14 cellular contexts compared by ENCODE assay signal in genomic region chr6:106534564-106534982, GRCh38.
A peak's percentile ranks its signal among the peaks of the same experiment; 100 is the strongest.
DNase-seq lines count a peak whose midpoint lies in the region; ATAC-seq lines count a peak whose summit lies in the region.
"Had no signal": no experiment of that assay in that cellular context is flagged by ENCODE, and none has a peak within 500 bp of the region (broad histone marks: within the 10 kb centered on the region; RNA-seq: fewer than 3 reads in every experiment).

No MANE protein-coding gene starts in this region.

- POLR2A ChIA-PET in activated CD4-positive, alpha-beta memory T cell treated with anti-CD3 and anti-CD28 coated beads, Interleukin-2, amount 10 ng/mL, durations not matched to agents 7 days and 5 days (lab: Charles Lee) = interaction anchor here (0.8 to 7.2 kb wide), 9 partner anchors 9 to 38 kb away, joined by 3 to 123 read pairs (median 6); no protein-coding TSS in a partner anchor

- H3K4me1 Mint-ChIP-seq in activated CD4-positive, alpha-beta memory T cell treated with anti-CD3 and anti-CD28 coated beads, Interleukin-2, amount 10 ng/mL, durations not matched to agents 7 days and 5 days = peaks cover 88% of the 10 kb centered on the region
- peaks cover 76% of the 10 kb centered on the region for H3K4me1 Mint-ChIP-seq in stimulated activated naive CD8-positive, alpha-beta T cell treated with anti-CD3 and anti-CD28 coated beads, Interleukin-15, amount 100 ng/mL, for 72 hours

- H3K27ac ChIP-seq in epithelial cell of prostate = peak overlapping the region; percentile 98

- CTCF ChIA-PET in activated CD4-positive, alpha-beta memory T cell treated with anti-CD3 and anti-CD28 coated beads, Interleukin-2, amount 10 ng/mL, durations not matched to agents 7 days and 5 days (lab: Charles Lee) = interaction anchor here (1.1 to 2.2 kb wide), 7 partner anchors 11 to 90 kb away, joined by 3 to 14 read pairs (median 5); no protein-coding TSS in a partner anchor

- peak; percentile 88 for ATAC-seq in stimulated activated naive CD8-positive, alpha-beta T cell treated with anti-CD3 and anti-CD28 coated beads, Interleukin-15, amount 100 ng/mL, for 72 hours
- no peak for ATAC-seq in GM21515 (IDR thresholded peaks at IDR 0.05; ENCODE audit: unreplicated experiment)
- no peak for ATAC-seq in GM21423 (IDR thresholded peaks at IDR 0.05; ENCODE audit: unreplicated experiment)

- DNase-seq in activated effector memory CD4-positive, alpha-beta T cell treated with anti-CD3 and anti-CD28 coated beads, Interleukin-2, amount 50 U/mL, for 16 hours = peak; percentile 78
- no peak for DNase-seq in activated effector memory CD4-positive, alpha-beta T cell treated with Interleukin-2 at 50 U/mL for 16 hours
- DNase-seq in activated CD4-positive, alpha-beta memory T cell treated with anti-CD3 and anti-CD28 coated beads, Interleukin-2, amount 10 ng/mL, durations not matched to agents 7 days and 5 days = no peak
- DNase-seq in epithelial cell of prostate (ENCODE audit: low read depth, low spot score) = no peak
- DNase-seq in stimulated activated naive CD8-positive, alpha-beta T cell treated with anti-CD3 and anti-CD28 coated beads, Interleukin-15, amount 100 ng/mL, for 72 hours = peak in 1 of 2 donors; percentile 58
- no peak for DNase-seq in hypothalamus (lab: John Stamatoyannopoulos, UW)
- DNase-seq: DMS79 treated with DMSO at 0.1 percent for 48 hours, H9, Kasumi-1, NCI-H446, SHP77 treated with DMSO at 0.1 percent for 48 hours had no signal

- H3K4me3 Mint-ChIP-seq in activated CD4-positive, alpha-beta memory T cell treated with anti-CD3 and anti-CD28 coated beads, Interleukin-2, amount 10 ng/mL, durations not matched to agents 7 days and 5 days = peak overlapping the region; percentile 10
- peak overlapping the region; percentile 12 to 18 for H3K4me3 Mint-ChIP-seq in stimulated activated naive CD8-positive, alpha-beta T cell treated with anti-CD3 and anti-CD28 coated beads, Interleukin-15, amount 100 ng/mL, for 72 hours
- H3K4me3 Mint-ChIP-seq: brain, H9 had no signal

- no peaks in the 10 kb centered on the region for H3K27me3 Mint-ChIP-seq in activated CD4-positive, alpha-beta memory T cell treated with anti-CD3 and anti-CD28 coated beads, Interleukin-2, amount 10 ng/mL, durations not matched to agents 7 days and 5 days
- H3K27me3 Mint-ChIP-seq in stimulated activated naive CD8-positive, alpha-beta T cell treated with anti-CD3 and anti-CD28 coated beads, Interleukin-15, amount 100 ng/mL, for 72 hours = no peaks in the 10 kb centered on the region

- H3K27ac Mint-ChIP-seq in activated CD4-positive, alpha-beta memory T cell treated with anti-CD3 and anti-CD28 coated beads, Interleukin-2, amount 10 ng/mL, durations not matched to agents 7 days and 5 days = peak overlapping the region; percentile 83
- peak overlapping the region in 1 of 2 donors; percentile 68 for H3K27ac Mint-ChIP-seq in stimulated activated naive CD8-positive, alpha-beta T cell treated with anti-CD3 and anti-CD28 coated beads, Interleukin-15, amount 100 ng/mL, for 72 hours
- H3K27ac Mint-ChIP-seq: brain, H9 had no signal

- H3K36me3 Mint-ChIP-seq in activated CD4-positive, alpha-beta memory T cell treated with anti-CD3 and anti-CD28 coated beads, Interleukin-2, amount 10 ng/mL, durations not matched to agents 7 days and 5 days (ENCODE audit: low read depth) = peaks cover 89% of the 10 kb centered on the region
- H3K36me3 Mint-ChIP-seq: brain had no signal

- H3K9me3 Mint-ChIP-seq in activated CD4-positive, alpha-beta memory T cell treated with anti-CD3 and anti-CD28 coated beads, Interleukin-2, amount 10 ng/mL, durations not matched to agents 7 days and 5 days = no peaks in the 10 kb centered on the region
- H3K9me3 Mint-ChIP-seq in stimulated activated naive CD8-positive, alpha-beta T cell treated with anti-CD3 and anti-CD28 coated beads, Interleukin-15, amount 100 ng/mL, for 72 hours = no peaks in the 10 kb centered on the region
- H3K9me3 Mint-ChIP-seq: brain, H9 had no signal
